10 cellular contexts compared by ENCODE assay signal in the genomic region with DNA sequence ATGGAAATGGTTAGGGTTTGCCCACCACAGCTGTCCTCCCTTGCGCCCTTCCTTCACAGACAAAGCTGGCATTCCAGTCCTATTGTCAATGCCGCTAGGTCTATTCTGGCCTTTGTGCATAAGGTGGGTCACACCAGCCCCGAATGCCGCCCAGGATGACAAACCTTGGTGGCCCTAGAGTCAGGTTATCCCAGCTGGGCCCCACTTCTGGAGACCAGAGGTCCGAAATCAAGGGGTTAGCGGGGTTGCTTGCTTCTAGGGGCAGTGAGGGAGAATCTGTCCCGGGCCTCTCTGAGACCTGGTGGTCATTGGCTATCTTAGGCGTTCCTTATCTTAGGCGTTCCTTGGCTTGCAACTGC.
DNase-seq lines count a peak whose midpoint lies in the region; ATAC-seq and TF ChIP-seq lines count a peak whose summit lies in the region.
"Had no signal": no experiment of that assay in that cellular context is flagged by ENCODE, and none has a peak within 500 bp of the region (broad histone marks: within the 10 kb centered on the region; RNA-seq: fewer than 3 reads in every experiment).

No MANE protein-coding gene starts in this region.

- H3K27me3 Mint-ChIP-seq in GM23338 (ENCODE audit: insufficient read depth, low read depth, poor library complexity) = peaks cover 34% of the 10 kb centered on the region
- H3K27me3 Mint-ChIP-seq in activated T-cell treated with anti-CD3 and anti-CD28 coated beads, Interleukin-2, amount 50 U/mL, for 4 hours (ENCODE audit: low read depth) = peaks cover 33% of the 10 kb centered on the region

- POLR2A ChIA-PET in RWPE1 (lab: Yijun Ruan, JAX; ENCODE audit: low non-redundant PET) = interaction anchor here (0.5 to 0.6 kb wide), 2 partner anchors 48 to 598 kb away, joined by 3 read pairs; no protein-coding TSS in a partner anchor

- H3K27ac Mint-ChIP-seq in GM23338 = no peak overlapping the region
- H3K27ac Mint-ChIP-seq: activated CD8-positive, alpha-beta T cell treated with anti-CD3 and anti-CD28 coated beads, Interleukin-2, amount 10 ng/mL, durations not matched to agents 7 days and 5 days had no signal

- intact Hi-C loops in spleen (cut with DNase I; ENCODE audit: low total_unique reads) = no loop called here

- H3K9me3 ChIP-seq in hepatocyte (ENCODE audit: low read depth) = no peaks in the 10 kb centered on the region
- H3K9me3 ChIP-seq in spleen = no peaks in the 10 kb centered on the region
- H3K9me3 ChIP-seq: esophagus squamous epithelium had no signal

- TF ChIP-seq POLR2A in spleen (IDR thresholded peaks at IDR 0.05) (no peak), erythroblast (IDR thresholded peaks at IDR 0.05; ENCODE audit: low read length) (no peak)

- peak overlapping the region; percentile 87 for H2AFZ ChIP-seq in GM23338
- no peak overlapping the region for H2AFZ ChIP-seq in hepatocyte

- no peak for TF ChIP-seq CTCF in GM23338 (conservative IDR thresholded peaks at IDR 0.05; ENCODE audit: low read depth in 2 of 2)
- TF ChIP-seq CTCF in RWPE1 (conservative IDR thresholded peaks at IDR 0.05; ENCODE audit: low read depth) = no peak
- no peak for TF ChIP-seq CTCF in hepatocyte (IDR thresholded peaks at IDR 0.05; ENCODE audit: poor library complexity)
- no peak for TF ChIP-seq CTCF in spleen (IDR thresholded peaks at IDR 0.05 in 8 of 11, conservative IDR thresholded peaks at IDR 0.05 in 3 of 11)

- peaks cover 27% of the 10 kb centered on the region for H3K4me1 Mint-ChIP-seq in GM23338
- H3K4me1 Mint-ChIP-seq in activated T-cell treated with anti-CD3 and anti-CD28 coated beads, Interleukin-2, amount 50 U/mL, for 4 hours (ENCODE audit: low read depth) = peaks cover 26% of the 10 kb centered on the region

- DNase-seq in GM23338 (ENCODE audit: low spot score) (no peak), RWPE1 (ENCODE audit: low spot score) (no peak), hepatocyte (ENCODE audit: low spot score) (no peak), spleen (no peak), erythroblast (lab: John Stamatoyannopoulos, UW) (no peak)
- DNase-seq in activated T-cell treated with anti-CD3 and anti-CD28 coated beads, Interleukin-2, amount 50 U/mL, for 4 hours = no peak
- DNase-seq: esophagus squamous epithelium, Karpas-422 had no signal

- H3K4me3 Mint-ChIP-seq in GM23338 = no peak overlapping the region
- no peak overlapping the region for H3K4me3 Mint-ChIP-seq in activated T-cell treated with anti-CD3 and anti-CD28 coated beads, Interleukin-2, amount 50 U/mL, for 4 hours

- H3K4me1 ChIP-seq in GM23338 (ENCODE audit: insufficient read depth) = peaks cover 10% of the 10 kb centered on the region
- H3K4me1 ChIP-seq in hepatocyte (ENCODE audit: insufficient read depth) = peaks cover 1% of the 10 kb centered on the region
- peaks cover 8 to 25% (median 17%) of the 10 kb centered on the region in 6 donors for H3K4me1 ChIP-seq in spleen

- H3K79me2 ChIP-seq in GM23338 (replicated peaks; ENCODE audit: insufficient read depth) = no peaks in the 10 kb centered on the region
- peaks cover 32% of the 10 kb centered on the region for H3K79me2 ChIP-seq in hepatocyte

- no peak overlapping the region; the same call in 1 of the 2 replicates for H3K4me2 ChIP-seq in GM23338
- H3K4me2 ChIP-seq in hepatocyte = peak overlapping the region; percentile 92

- H3K9me3 Mint-ChIP-seq in GM23338 = no peaks in the 10 kb centered on the region
- no peaks in the 10 kb centered on the region for H3K9me3 Mint-ChIP-seq in activated T-cell treated with anti-CD3 and anti-CD28 coated beads, Interleukin-2, amount 50 U/mL, for 4 hours

- no peak for ATAC-seq in GM23338
- no peak for ATAC-seq in GM21381 (IDR thresholded peaks at IDR 0.05; ENCODE audit: unreplicated experiment)
- ATAC-seq in activated T-cell treated with anti-CD3 and anti-CD28 coated beads, Interleukin-2, amount 50 U/mL, for 4 hours = no peak

- CTCF ChIA-PET in RWPE1 (lab: Yijun Ruan, JAX) = interaction anchor here (0.8 kb wide), 1 partner anchor 33 kb away, joined by 3 read pairs; no protein-coding TSS in a partner anchor

- H3K4me3 ChIP-seq in GM23338 (peak overlapping the region; percentile 83; the same call in 1 of the 2 replicates), hepatocyte (no peak overlapping the region), spleen (peak overlapping the region in 5 of 8 donors; percentile 25 to 65 (median 39))

- H3K9me2 ChIP-seq in GM23338 (ENCODE audit: insufficient read depth) (no peaks in the 10 kb centered on the region), hepatocyte (replicated peaks; ENCODE audit: insufficient read depth) (no peaks in the 10 kb centered on the region)

- no peaks in the 10 kb centered on the region for H3K36me3 ChIP-seq in GM23338 (ENCODE audit: insufficient read depth)
- no peaks in the 10 kb centered on the region for H3K36me3 ChIP-seq in hepatocyte (replicated peaks; ENCODE audit: insufficient read depth, low read depth)
- H3K36me3 ChIP-seq in spleen = no peaks in the 10 kb centered on the region
- H3K36me3 ChIP-seq: esophagus squamous epithelium had no signal

- H3K27ac ChIP-seq in GM23338 (ENCODE audit: low read depth) (no peak overlapping the region), RWPE1 (peak overlapping the region; percentile 98), hepatocyte (no peak overlapping the region), spleen (no peak overlapping the region)

- no peaks in the 10 kb centered on the region for H4K20me1 ChIP-seq in GM23338 (replicated peaks; ENCODE audit: insufficient read depth)
- no peaks in the 10 kb centered on the region for H4K20me1 ChIP-seq in hepatocyte (ENCODE audit: insufficient read depth, poor library complexity, severe bottlenecking)

- peaks cover 44% of the 10 kb centered on the region for H3K27me3 ChIP-seq in GM23338 (ENCODE audit: insufficient read depth)
- H3K27me3 ChIP-seq in hepatocyte = peaks cover 10% of the 10 kb centered on the region
- H3K27me3 ChIP-seq in spleen (replicated peaks in 1 of 7) = peaks cover 0 to 74% (median 29%) of the 10 kb centered on the region in 7 donors

- WGBS in hepatocyte (ENCODE audit: low lambda C conversion rate, missing lambda C conversion rate) = 79% methylated on average over 9 of the region's 9 CpGs
- 81 to 88% (median 85%) methylated on average over 9 of the region's 9 CpGs for WGBS in spleen, 5 donors

- H3K36me3 Mint-ChIP-seq in GM23338 (ENCODE audit: low read depth) = no peaks in the 10 kb centered on the region; the same call in 2 of the 3 replicates
- H3K36me3 Mint-ChIP-seq in activated T-cell treated with anti-CD3 and anti-CD28 coated beads, Interleukin-2, amount 50 U/mL, for 4 hours (ENCODE audit: insufficient read depth) = no peaks in the 10 kb centered on the region

- no peaks in the 10 kb centered on the region for H3F3A ChIP-seq in GM23338 (replicated peaks; ENCODE audit: low read depth)

TF ChIP-seq in GM23338, 12 proteins besides CTCF, POLR2A, EP300 and RAD21 (continues in another document):
- TF ChIP-seq EZH2phosphoT487 (IDR thresholded peaks at IDR 0.05; ENCODE audit: unreplicated experiment) (no peak), CREB1 (CRISPR knock-in tag; IDR thresholded peaks at IDR 0.05; ENCODE audit: low read depth) (no peak), NANOG (IDR thresholded peaks at IDR 0.05; ENCODE audit: borderline replicate concordance) (no peak), JUNB (IDR thresholded peaks at IDR 0.05; ENCODE audit: unreplicated experiment) (no peak), ZNF114 (CRISPR knock-in tag; IDR thresholded peaks at IDR 0.05) (no peak), EZH2 (IDR thresholded peaks at IDR 0.05; ENCODE audit: low read depth, unreplicated experiment) (no peak), ZNF331 (CRISPR knock-in tag; IDR thresholded peaks at IDR 0.05; ENCODE audit: low read depth) (no peak)
- TF ChIP-seq, protein P1, sequence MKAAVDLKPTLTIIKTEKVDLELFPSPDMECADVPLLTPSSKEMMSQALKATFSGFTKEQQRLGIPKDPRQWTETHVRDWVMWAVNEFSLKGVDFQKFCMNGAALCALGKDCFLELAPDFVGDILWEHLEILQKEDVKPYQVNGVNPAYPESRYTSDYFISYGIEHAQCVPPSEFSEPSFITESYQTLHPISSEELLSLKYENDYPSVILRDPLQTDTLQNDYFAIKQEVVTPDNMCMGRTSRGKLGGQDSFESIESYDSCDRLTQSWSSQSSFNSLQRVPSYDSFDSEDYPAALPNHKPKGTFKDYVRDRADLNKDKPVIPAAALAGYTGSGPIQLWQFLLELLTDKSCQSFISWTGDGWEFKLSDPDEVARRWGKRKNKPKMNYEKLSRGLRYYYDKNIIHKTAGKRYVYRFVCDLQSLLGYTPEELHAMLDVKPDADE (IDR thresholded peaks at IDR 0.05) = no peak
- TF ChIP-seq, protein P2, sequence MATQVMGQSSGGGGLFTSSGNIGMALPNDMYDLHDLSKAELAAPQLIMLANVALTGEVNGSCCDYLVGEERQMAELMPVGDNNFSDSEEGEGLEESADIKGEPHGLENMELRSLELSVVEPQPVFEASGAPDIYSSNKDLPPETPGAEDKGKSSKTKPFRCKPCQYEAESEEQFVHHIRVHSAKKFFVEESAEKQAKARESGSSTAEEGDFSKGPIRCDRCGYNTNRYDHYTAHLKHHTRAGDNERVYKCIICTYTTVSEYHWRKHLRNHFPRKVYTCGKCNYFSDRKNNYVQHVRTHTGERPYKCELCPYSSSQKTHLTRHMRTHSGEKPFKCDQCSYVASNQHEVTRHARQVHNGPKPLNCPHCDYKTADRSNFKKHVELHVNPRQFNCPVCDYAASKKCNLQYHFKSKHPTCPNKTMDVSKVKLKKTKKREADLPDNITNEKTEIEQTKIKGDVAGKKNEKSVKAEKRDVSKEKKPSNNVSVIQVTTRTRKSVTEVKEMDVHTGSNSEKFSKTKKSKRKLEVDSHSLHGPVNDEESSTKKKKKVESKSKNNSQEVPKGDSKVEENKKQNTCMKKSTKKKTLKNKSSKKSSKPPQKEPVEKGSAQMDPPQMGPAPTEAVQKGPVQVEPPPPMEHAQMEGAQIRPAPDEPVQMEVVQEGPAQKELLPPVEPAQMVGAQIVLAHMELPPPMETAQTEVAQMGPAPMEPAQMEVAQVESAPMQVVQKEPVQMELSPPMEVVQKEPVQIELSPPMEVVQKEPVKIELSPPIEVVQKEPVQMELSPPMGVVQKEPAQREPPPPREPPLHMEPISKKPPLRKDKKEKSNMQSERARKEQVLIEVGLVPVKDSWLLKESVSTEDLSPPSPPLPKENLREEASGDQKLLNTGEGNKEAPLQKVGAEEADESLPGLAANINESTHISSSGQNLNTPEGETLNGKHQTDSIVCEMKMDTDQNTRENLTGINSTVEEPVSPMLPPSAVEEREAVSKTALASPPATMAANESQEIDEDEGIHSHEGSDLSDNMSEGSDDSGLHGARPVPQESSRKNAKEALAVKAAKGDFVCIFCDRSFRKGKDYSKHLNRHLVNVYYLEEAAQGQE (IDR thresholded peaks at IDR 0.05; ENCODE audit: unreplicated experiment) = no peak
